ENCODE assay signal across 1 cellular context in the genomic region with DNA sequence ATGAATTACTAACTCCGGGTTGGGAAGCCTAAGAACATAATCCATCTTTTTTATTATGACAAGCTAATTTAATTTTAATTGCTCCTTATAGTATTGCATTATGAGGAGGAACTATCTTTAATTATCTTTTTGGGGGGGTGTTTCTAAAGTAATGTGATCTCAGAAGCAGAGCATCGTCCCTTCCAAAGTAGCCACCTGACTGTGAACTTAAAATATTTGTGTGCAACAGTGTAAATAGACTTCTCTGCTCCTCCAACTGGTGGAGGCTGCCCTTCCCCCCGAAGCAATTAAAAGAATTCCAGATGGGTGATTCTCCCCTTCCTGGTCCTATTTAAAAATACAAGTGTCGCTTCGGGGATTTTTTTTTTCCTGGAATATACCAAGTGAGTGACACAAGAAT.
TF ChIP-seq lines count a peak whose summit lies in the region.

No MANE protein-coding gene starts in this region.

TF ChIP-seq in GM23338, 12 proteins besides CTCF, POLR2A, EP300 and RAD21 (continued from another document):
- TF ChIP-seq, protein P1, sequence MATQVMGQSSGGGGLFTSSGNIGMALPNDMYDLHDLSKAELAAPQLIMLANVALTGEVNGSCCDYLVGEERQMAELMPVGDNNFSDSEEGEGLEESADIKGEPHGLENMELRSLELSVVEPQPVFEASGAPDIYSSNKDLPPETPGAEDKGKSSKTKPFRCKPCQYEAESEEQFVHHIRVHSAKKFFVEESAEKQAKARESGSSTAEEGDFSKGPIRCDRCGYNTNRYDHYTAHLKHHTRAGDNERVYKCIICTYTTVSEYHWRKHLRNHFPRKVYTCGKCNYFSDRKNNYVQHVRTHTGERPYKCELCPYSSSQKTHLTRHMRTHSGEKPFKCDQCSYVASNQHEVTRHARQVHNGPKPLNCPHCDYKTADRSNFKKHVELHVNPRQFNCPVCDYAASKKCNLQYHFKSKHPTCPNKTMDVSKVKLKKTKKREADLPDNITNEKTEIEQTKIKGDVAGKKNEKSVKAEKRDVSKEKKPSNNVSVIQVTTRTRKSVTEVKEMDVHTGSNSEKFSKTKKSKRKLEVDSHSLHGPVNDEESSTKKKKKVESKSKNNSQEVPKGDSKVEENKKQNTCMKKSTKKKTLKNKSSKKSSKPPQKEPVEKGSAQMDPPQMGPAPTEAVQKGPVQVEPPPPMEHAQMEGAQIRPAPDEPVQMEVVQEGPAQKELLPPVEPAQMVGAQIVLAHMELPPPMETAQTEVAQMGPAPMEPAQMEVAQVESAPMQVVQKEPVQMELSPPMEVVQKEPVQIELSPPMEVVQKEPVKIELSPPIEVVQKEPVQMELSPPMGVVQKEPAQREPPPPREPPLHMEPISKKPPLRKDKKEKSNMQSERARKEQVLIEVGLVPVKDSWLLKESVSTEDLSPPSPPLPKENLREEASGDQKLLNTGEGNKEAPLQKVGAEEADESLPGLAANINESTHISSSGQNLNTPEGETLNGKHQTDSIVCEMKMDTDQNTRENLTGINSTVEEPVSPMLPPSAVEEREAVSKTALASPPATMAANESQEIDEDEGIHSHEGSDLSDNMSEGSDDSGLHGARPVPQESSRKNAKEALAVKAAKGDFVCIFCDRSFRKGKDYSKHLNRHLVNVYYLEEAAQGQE (IDR thresholded peaks at IDR 0.05; ENCODE audit: unreplicated experiment): no peak
- TF ChIP-seq CREB1 (CRISPR knock-in tag; IDR thresholded peaks at IDR 0.05; ENCODE audit: low read depth) (no peak), EZH2 (IDR thresholded peaks at IDR 0.05; ENCODE audit: low read depth, unreplicated experiment) (no peak), STAT1 (IDR thresholded peaks at IDR 0.05; ENCODE audit: unreplicated experiment) (no peak), ZNF331 (CRISPR knock-in tag; IDR thresholded peaks at IDR 0.05; ENCODE audit: low read depth) (no peak), EZH2phosphoT487 (IDR thresholded peaks at IDR 0.05; ENCODE audit: unreplicated experiment) (no peak), JUNB (IDR thresholded peaks at IDR 0.05; ENCODE audit: unreplicated experiment) (no peak), POLR2AphosphoS5 (IDR thresholded peaks at IDR 0.05; ENCODE audit: low read depth) (no peak), NANOG (IDR thresholded peaks at IDR 0.05; ENCODE audit: borderline replicate concordance) (no peak), ZNF114 (CRISPR knock-in tag; IDR thresholded peaks at IDR 0.05) (no peak)
- TF ChIP-seq, protein P2, sequence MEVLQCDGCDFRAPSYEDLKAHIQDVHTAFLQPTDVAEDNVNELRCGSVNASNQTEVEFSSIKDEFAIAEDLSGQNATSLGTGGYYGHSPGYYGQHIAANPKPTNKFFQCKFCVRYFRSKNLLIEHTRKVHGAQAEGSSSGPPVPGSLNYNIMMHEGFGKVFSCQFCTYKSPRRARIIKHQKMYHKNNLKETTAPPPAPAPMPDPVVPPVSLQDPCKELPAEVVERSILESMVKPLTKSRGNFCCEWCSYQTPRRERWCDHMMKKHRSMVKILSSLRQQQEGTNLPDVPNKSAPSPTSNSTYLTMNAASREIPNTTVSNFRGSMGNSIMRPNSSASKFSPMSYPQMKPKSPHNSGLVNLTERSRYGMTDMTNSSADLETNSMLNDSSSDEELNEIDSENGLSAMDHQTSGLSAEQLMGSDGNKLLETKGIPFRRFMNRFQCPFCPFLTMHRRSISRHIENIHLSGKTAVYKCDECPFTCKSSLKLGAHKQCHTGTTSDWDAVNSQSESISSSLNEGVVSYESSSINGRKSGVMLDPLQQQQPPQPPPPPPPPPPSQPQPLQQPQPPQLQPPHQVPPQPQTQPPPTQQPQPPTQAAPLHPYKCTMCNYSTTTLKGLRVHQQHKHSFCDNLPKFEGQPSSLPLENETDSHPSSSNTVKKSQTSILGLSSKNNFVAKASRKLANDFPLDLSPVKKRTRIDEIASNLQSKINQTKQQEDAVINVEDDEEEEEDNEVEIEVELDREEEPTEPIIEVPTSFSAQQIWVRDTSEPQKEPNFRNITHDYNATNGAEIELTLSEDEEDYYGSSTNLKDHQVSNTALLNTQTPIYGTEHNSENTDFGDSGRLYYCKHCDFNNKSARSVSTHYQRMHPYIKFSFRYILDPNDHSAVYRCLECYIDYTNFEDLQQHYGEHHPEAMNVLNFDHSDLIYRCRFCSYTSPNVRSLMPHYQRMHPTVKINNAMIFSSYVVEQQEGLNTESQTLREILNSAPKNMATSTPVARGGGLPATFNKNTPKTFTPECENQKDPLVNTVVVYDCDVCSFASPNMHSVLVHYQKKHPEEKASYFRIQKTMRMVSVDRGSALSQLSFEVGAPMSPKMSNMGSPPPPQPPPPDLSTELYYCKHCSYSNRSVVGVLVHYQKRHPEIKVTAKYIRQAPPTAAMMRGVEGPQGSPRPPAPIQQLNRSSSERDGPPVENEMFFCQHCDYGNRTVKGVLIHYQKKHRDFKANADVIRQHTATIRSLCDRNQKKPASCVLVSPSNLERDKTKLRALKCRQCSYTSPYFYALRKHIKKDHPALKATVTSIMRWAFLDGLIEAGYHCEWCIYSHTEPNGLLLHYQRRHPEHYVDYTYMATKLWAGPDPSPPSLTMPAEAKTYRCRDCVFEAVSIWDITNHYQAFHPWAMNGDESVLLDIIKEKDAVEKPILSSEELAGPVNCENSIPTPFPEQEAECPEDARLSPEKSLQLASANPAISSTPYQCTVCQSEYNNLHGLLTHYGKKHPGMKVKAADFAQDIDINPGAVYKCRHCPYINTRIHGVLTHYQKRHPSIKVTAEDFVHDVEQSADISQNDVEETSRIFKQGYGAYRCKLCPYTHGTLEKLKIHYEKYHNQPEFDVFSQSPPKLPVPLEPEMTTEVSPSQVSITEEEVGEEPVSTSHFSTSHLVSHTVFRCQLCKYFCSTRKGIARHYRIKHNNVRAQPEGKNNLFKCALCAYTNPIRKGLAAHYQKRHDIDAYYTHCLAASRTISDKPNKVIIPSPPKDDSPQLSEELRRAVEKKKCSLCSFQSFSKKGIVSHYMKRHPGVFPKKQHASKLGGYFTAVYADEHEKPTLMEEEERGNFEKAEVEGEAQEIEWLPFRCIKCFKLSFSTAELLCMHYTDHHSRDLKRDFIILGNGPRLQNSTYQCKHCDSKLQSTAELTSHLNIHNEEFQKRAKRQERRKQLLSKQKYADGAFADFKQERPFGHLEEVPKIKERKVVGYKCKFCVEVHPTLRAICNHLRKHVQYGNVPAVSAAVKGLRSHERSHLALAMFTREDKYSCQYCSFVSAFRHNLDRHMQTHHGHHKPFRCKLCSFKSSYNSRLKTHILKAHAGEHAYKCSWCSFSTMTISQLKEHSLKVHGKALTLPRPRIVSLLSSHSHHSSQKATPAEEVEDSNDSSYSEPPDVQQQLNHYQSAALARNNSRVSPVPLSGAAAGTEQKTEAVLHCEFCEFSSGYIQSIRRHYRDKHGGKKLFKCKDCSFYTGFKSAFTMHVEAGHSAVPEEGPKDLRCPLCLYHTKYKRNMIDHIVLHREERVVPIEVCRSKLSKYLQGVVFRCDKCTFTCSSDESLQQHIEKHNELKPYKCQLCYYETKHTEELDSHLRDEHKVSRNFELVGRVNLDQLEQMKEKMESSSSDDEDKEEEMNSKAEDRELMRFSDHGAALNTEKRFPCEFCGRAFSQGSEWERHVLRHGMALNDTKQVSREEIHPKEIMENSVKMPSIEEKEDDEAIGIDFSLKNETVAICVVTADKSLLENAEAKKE (CRISPR knock-in tag; IDR thresholded peaks at IDR 0.05): no peak
